7 cellular contexts compared by ENCODE assay signal in the genomic region with DNA sequence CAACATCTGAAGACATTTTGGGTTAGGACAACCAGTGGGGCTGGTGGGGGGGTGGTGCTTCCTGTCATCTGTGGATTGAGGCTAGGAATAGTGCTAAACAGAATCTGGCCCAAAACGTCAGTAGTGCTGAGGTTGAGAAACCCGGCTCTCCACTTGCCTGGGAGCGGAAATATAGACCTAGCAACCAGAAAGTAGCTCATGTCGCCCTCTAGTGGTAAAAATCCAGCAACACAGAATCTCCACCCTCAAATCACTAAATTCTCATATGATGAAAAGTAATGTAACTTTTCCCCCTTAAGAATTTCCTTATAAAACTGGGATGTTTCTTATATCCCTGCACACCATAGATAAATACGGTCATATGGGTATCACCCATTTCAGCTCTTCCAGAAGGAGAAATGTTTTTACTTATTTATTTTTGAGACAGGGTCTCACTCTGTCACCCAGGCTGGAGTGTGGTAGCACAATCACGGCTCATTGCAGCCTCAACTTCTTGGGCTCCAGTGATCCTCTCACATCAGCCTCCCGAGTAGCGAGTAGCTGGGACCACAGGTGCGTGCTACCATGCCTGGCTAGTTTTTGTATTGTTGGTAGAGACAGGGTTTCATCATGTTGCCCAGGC. TPM values are rescaled to one million over a fixed set of nuclear protein-coding genes. Genes with fewer than 3 reads are reported as not detected.
DNase-seq lines count a peak whose midpoint lies in the region; ATAC-seq and TF ChIP-seq lines count a peak whose summit lies in the region.

No MANE protein-coding gene starts in this region.

- no peaks in the 10 kb centered on the region for H3K9me2 ChIP-seq in SU-DHL-6 (replicated peaks; ENCODE audit: insufficient read depth, low read length)

- H3K27ac ChIP-seq in SU-DHL-6 (ENCODE audit: low read depth, low read length) (no peak overlapping the region), left ventricle myocardium inferior (replicated peaks) (peak overlapping the region; percentile 51)

- H2AFZ ChIP-seq in SU-DHL-6 (ENCODE audit: low read depth, low read length, severe bottlenecking), result peak overlapping the region; percentile 79

- no peak overlapping the region for H3K4me3 ChIP-seq in SU-DHL-6 (ENCODE audit: insufficient read depth, low read length, poor library complexity, severe bottlenecking)
- no peak overlapping the region for H3K4me3 ChIP-seq in adipocyte (ENCODE audit: low read length)
- H3K4me3 ChIP-seq in left ventricle myocardium inferior, result no peak overlapping the region
- no peak overlapping the region for H3K4me3 ChIP-seq in retinal pigment epithelial cell (ENCODE audit: low read length)

- no peaks in the 10 kb centered on the region for H3K79me2 ChIP-seq in SU-DHL-6 (ENCODE audit: insufficient read depth, low read length)

- H3K36me3 ChIP-seq in SU-DHL-6 (ENCODE audit: low read length) (peaks cover 19% of the 10 kb centered on the region), adipocyte (ENCODE audit: control insufficient read depth, insufficient read depth, low read length, severe bottlenecking) (peaks cover 60% of the 10 kb centered on the region), left ventricle myocardium inferior (peaks cover 87% of the 10 kb centered on the region)

- H3K9me3 ChIP-seq in SU-DHL-6 (ENCODE audit: insufficient read depth, low read length) (no peaks in the 10 kb centered on the region), adipocyte (ENCODE audit: control insufficient read depth, low read length) (no peaks in the 10 kb centered on the region), left ventricle myocardium inferior (replicated peaks) (no peaks in the 10 kb centered on the region)

- TF ChIP-seq CTCF in GM12874 (IDR thresholded peaks at IDR 0.05; ENCODE audit: insufficient read depth, low read depth, low read length) (peak; percentile 59), SU-DHL-6 (IDR thresholded peaks at IDR 0.05; ENCODE audit: insufficient read depth, low read length, poor library complexity, severe bottlenecking) (peak; percentile 61), left ventricle myocardium inferior (IDR thresholded peaks at IDR 0.05; ENCODE audit: borderline replicate concordance) (peak; percentile 90), retinal pigment epithelial cell (conservative IDR thresholded peaks at IDR 0.05; ENCODE audit: low read depth, low read length) (peak; percentile 83)

- DNase-seq in NCI-H1092 (lab: John Stamatoyannopoulos, UW) (peak; percentile 64), adipocyte (ENCODE audit: low read depth) (peak; percentile 97), left ventricle myocardium inferior (peak; percentile 50), retinal pigment epithelial cell (ENCODE audit: low read depth) (peak; percentile 32)

- no peak overlapping the region for H3K9ac ChIP-seq in SU-DHL-6 (ENCODE audit: low read length)
- peak overlapping the region; percentile 16 for H3K9ac ChIP-seq in adipocyte (ENCODE audit: low read length)

- peaks cover 5% of the 10 kb centered on the region; the same call in 1 of the 2 replicates for H3F3A ChIP-seq in SU-DHL-6 (ENCODE audit: insufficient read depth)

- no peaks in the 10 kb centered on the region for H3K27me3 ChIP-seq in SU-DHL-6 (ENCODE audit: low read length)
- H3K27me3 ChIP-seq in adipocyte (replicated peaks; ENCODE audit: control insufficient read depth, insufficient read depth, low read length), result no peaks in the 10 kb centered on the region
- H3K27me3 ChIP-seq in left ventricle myocardium inferior (ENCODE audit: low read depth), result no peaks in the 10 kb centered on the region

- ATAC-seq in HG02623 (IDR thresholded peaks at IDR 0.05; ENCODE audit: unreplicated experiment), result peak; percentile 77

- 0 out of 2 replicates have a peak, but pooled peaks cover 3% of the 10 kb centered on the region for H4K20me1 ChIP-seq in SU-DHL-6 (ENCODE audit: low read depth, low read length)

- intact Hi-C loops in left ventricle myocardium inferior (cut with micrococcal nuclease), result loop anchor here (5.0 to 10.0 kb wide), 2 partner anchors 58 to 190 kb away; no protein-coding TSS in a partner anchor

- H3K4me2 ChIP-seq in SU-DHL-6 (ENCODE audit: low read depth, low read length, poor library complexity, severe bottlenecking), result peak overlapping the region; percentile 35

- H3K4me1 ChIP-seq in adipocyte (ENCODE audit: control insufficient read depth, insufficient read depth, low read length) (peaks cover 3% of the 10 kb centered on the region), left ventricle myocardium inferior (peaks cover 17% of the 10 kb centered on the region)

RNA-seq across cellular contexts. Expression of gene ZC3HAV1, which starts 34.4 kb away (rescaled TPM):
- total RNA-seq in left ventricle myocardium inferior, result 6.8 TPM

RNA-seq across cellular contexts. Expression of gene ZC3HAV1L, which starts 39.3 kb away (rescaled TPM):
- 3.4 TPM for total RNA-seq in left ventricle myocardium inferior

Comparison
In these comparisons a context has a peak if more than half of its experiments do, and no peak if none do; other contexts are left out.
1. DNase-seq: peak in every context shown above with its lines; median percentile 97 in adipocyte; 64 in NCI-H1092; 50 in left ventricle myocardium inferior; 32 in retinal pigment epithelial cell.